1 cellular context compared by ENCODE assay signal in genomic region chr19:43423779-43424178, GRCh38.
TF ChIP-seq lines count a peak whose summit lies in the region.

No MANE protein-coding gene starts in this region.

TF ChIP-seq in HEK293, 187 proteins besides CTCF, POLR2A, EP300 and RAD21 (continued from another document):
- no peak for TF ChIP-seq PRDM2 (tag by site-specific recombination; IDR thresholded peaks at IDR 0.05; ENCODE audit: borderline replicate concordance)
